In the genomic region with DNA sequence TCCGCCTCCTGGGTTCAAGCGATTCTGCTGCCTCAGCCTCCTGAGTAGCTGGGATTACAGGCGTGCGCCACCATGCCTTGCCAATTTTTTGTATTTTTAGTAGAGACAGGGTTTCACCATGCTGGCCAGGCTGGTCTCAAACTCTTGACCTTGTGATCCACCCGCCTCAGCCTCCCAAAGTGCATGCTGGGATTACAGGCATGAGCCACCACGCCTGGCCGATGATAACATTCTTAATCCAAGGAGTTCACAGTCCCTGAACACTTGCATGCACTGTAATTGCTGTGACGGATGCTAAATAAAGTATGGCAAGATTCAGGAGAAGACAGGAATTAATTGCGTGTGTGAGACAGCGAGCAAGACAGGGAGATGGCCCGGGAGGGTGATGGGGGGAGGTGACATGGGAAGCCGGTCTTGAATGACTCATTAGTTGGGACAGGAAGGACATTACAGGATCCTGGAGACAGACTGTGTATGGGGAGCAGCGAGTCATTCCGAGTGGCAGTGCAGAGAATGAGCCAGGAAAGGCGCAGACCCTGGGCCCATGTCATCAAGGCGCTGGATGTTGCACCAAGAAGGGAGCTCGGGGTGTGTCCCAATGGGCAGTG, we compare ENCODE assay signal across 16 cellular contexts. TPM values are rescaled to one million over a fixed set of nuclear protein-coding genes. Genes with fewer than 3 reads are reported as not detected.
DNase-seq lines count a peak whose midpoint lies in the region; ATAC-seq and TF ChIP-seq lines count a peak whose summit lies in the region.
"Had no signal": no experiment of that assay in that cellular context is flagged by ENCODE, and none has a peak within 500 bp of the region (broad histone marks: within the 10 kb centered on the region; RNA-seq: fewer than 3 reads in every experiment).

No MANE protein-coding gene starts in this region.

- H3K27me3 Mint-ChIP-seq in glutamatergic neuron (ENCODE audit: unreplicated experiment): peaks cover 5% of the 10 kb centered on the region
- H3K27me3 Mint-ChIP-seq: activated CD4-positive, alpha-beta memory T cell treated with anti-CD3 and anti-CD28 coated beads for 36 hours; CD4-positive, alpha-beta T cell had no signal

- peaks cover 9% of the 10 kb centered on the region for H3K9me3 Mint-ChIP-seq in glutamatergic neuron (ENCODE audit: unreplicated experiment)
- H3K9me3 Mint-ChIP-seq: activated CD4-positive, alpha-beta memory T cell treated with anti-CD3 and anti-CD28 coated beads for 36 hours; activated naive CD8-positive, alpha-beta T cell treated with anti-CD3 and anti-CD28 coated beads for 36 hours; CD4-positive, alpha-beta T cell; IgD-negative memory B cell had no signal

- TF ChIP-seq CTCF in glutamatergic neuron (IDR thresholded peaks at IDR 0.05; ENCODE audit: partially characterized antibody, unreplicated experiment): no peak
- TF ChIP-seq CTCF in dorsolateral prefrontal cortex (IDR thresholded peaks at IDR 0.05 in 54 of 56, conservative IDR thresholded peaks at IDR 0.05 in 2 of 56; ENCODE audit: low read depth in 1 of 56, partially characterized antibody in 56 of 56): no peak

- intact Hi-C loops in dorsolateral prefrontal cortex (cut with DNase I): no loop called here

- no peak overlapping the region for H3K27ac Mint-ChIP-seq in glutamatergic neuron (ENCODE audit: unreplicated experiment)
- H3K27ac Mint-ChIP-seq: activated CD4-positive, alpha-beta memory T cell treated with anti-CD3 and anti-CD28 coated beads for 36 hours; activated naive CD8-positive, alpha-beta T cell treated with anti-CD3 and anti-CD28 coated beads for 36 hours; CD4-positive, alpha-beta T cell; IgD-negative memory B cell had no signal

- peak; percentile 43 for DNase-seq in H4 (ENCODE audit: low spot score)
- DNase-seq in RKO (ENCODE audit: low spot score): peak; percentile 57
- DNase-seq in glutamatergic neuron: no peak
- peak; percentile 26 for DNase-seq in ureter (ENCODE audit: low spot score)
- DNase-seq in dorsolateral prefrontal cortex: no peak
- DNase-seq in HCEC 1CT: no peak
- DNase-seq: activated CD4-positive, alpha-beta memory T cell treated with anti-CD3 and anti-CD28 coated beads for 36 hours; activated naive CD8-positive, alpha-beta T cell treated with anti-CD3 and anti-CD28 coated beads for 36 hours; CD4-positive, alpha-beta T cell; effector CD4-positive, alpha-beta T cell; H7; left ventricle myocardium inferior; NCI-H2107 had no signal

- H3K27me3 ChIP-seq in dorsolateral prefrontal cortex: no peaks in the 10 kb centered on the region
- H3K27me3 ChIP-seq: Peyer's patch had no signal

- H3K36me3 Mint-ChIP-seq in glutamatergic neuron (ENCODE audit: unreplicated experiment): peaks cover 9% of the 10 kb centered on the region
- H3K36me3 Mint-ChIP-seq: activated CD4-positive, alpha-beta memory T cell treated with anti-CD3 and anti-CD28 coated beads for 36 hours; activated naive CD8-positive, alpha-beta T cell treated with anti-CD3 and anti-CD28 coated beads for 36 hours; IgD-negative memory B cell had no signal

- H3K27ac ChIP-seq in dorsolateral prefrontal cortex: no peak overlapping the region
- H3K27ac ChIP-seq: left ventricle myocardium inferior, Peyer's patch had no signal

- peaks cover 10% of the 10 kb centered on the region for H3K4me1 Mint-ChIP-seq in glutamatergic neuron (ENCODE audit: low read depth, unreplicated experiment)

- ATAC-seq in HG03571 (IDR thresholded peaks at IDR 0.05; ENCODE audit: unreplicated experiment): no peak

- no peak overlapping the region for H3K4me3 ChIP-seq in dorsolateral prefrontal cortex
- H3K4me3 ChIP-seq: left ventricle myocardium inferior, Peyer's patch had no signal

- H3K4me3 Mint-ChIP-seq in glutamatergic neuron (ENCODE audit: unreplicated experiment): peak overlapping the region; percentile 2
- H3K4me3 Mint-ChIP-seq: activated CD4-positive, alpha-beta memory T cell treated with anti-CD3 and anti-CD28 coated beads for 36 hours; activated naive CD8-positive, alpha-beta T cell treated with anti-CD3 and anti-CD28 coated beads for 36 hours; CD4-positive, alpha-beta T cell had no signal

RNA-seq across cellular contexts. Expression of gene ABCA3, which starts 6.7 kb away (rescaled TPM):
- 0.25 and 0.41 TPM in 2 replicates for total RNA-seq in H4 (2014; rRNA removed; shearing (Covaris generic))
- total RNA-seq in glutamatergic neuron (ENCODE audit: unreplicated experiment) (110 TPM), ureter (10.4 TPM), dorsolateral prefrontal cortex (100 to 1,000 TPM in 77 of 120 experiments, 10 to 100 TPM in 43; 75.2 to 141 (median 103) TPM)

Comparison
In these comparisons a context has a peak if more than half of its experiments do, and no peak if none do; other contexts are left out.
1. DNase-seq: peak in H4 (single experiment), RKO (single experiment) and ureter (single experiment); none in glutamatergic neuron (single experiment), dorsolateral prefrontal cortex (0 of 10) and HCEC 1CT (single experiment).